In the genomic region with DNA sequence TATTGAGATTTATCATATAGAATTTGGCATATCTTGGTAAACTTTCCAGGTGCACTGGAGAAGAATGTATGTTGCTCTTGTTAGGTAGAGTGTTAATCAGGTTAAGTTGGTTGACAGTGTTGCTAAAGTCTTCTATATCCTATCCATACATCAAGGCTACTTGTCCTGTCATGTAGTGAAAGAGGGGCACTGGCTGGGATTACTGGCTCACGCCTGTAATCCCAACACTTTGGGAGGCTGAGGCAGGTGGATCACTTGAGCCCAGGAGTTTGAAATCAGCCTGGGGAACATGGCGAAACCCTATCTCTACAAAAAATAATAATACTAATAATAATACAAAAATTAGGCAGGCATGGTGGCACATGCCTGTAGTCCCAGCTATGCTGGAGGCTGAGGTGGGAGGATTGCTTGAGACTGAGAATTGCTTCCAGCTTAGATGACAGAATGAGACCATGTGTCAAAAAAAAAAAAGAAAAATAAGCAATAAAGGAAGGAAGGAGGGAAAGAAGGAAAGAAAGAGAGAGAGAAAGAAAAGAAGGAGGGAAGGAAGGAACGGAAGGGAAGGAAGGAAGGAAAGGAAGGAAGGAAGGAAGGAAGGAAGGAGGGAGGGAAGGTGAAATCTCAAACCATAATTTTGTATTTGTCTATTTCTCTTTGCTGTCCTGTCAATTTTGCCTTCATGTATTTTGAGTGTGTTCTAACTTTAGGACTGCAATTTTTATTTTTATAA, we compare ENCODE assay signal across 26 cellular contexts.
"Had no signal": no experiment of that assay in that cellular context is flagged by ENCODE, and none has a peak within 500 bp of the region (broad histone marks: within the 10 kb centered on the region; RNA-seq: fewer than 3 reads in every experiment).

No MANE protein-coding gene starts in this region.

- H3K4me3 ChIP-seq: left ventricle myocardium inferior, lung, mucosa of descending colon, pancreas, prostate gland, skin epidermis, stomach, testis, thyroid gland, transverse colon, upper lobe of right lung had no signal

- H3K4me1 Mint-ChIP-seq: immature natural killer cell had no signal

- H3K4me3 Mint-ChIP-seq: immature natural killer cell; naive thymus-derived CD4-positive, alpha-beta T cell; natural killer cell treated with Interleukin-12 subunit alpha and Interleukin-12 subunit beta and Interleukin-15 and Interleukin-18, amount 100 ng/mL, for 72 hours had no signal

- H3K27me3 ChIP-seq: pancreas, testis, thyroid gland, upper lobe of right lung had no signal

- H3K36me3 Mint-ChIP-seq: naive thymus-derived CD4-positive, alpha-beta T cell; natural killer cell treated with Interleukin-12 subunit alpha and Interleukin-12 subunit beta and Interleukin-15 and Interleukin-18, amount 100 ng/mL, for 72 hours had no signal

- DNase-seq: hypothalamus; immature natural killer cell; left ventricle myocardium inferior; midbrain; naive thymus-derived CD4-positive, alpha-beta T cell; retina; stimulated activated CD4-positive, alpha-beta T cell treated with anti-CD3 and anti-CD28 coated beads, Interleukin-12 subunit alpha, Interleukin-12 subunit beta, amount 100 ng/mL, for 4 hours; stimulated activated CD4-positive, alpha-beta T cell treated with anti-CD3 and anti-CD28 coated beads, Interleukin-15, amount 100 ng/mL, for 24 hours; stimulated activated CD4-positive, alpha-beta T cell treated with anti-CD3 and anti-CD28 coated beads, Interleukin-2, amount 100 ng/mL, for 24 hours; stimulated activated CD4-positive, alpha-beta T cell treated with anti-CD3 and anti-CD28 coated beads, Interleukin-4, amount 100 ng/mL, for 1 hour; stimulated activated naive CD4-positive, alpha-beta T cell; stomach; testis; thyroid gland; transverse colon; upper lobe of right lung had no signal

- H3K27ac ChIP-seq: left ventricle myocardium inferior, pancreas, prostate gland, skin epidermis, stomach, testis, thyroid gland, transverse colon, upper lobe of right lung had no signal

- FAIRE-seq: islet of Langerhans, pancreas, urothelium cell line had no signal

- H3K27ac Mint-ChIP-seq: immature natural killer cell; naive thymus-derived CD4-positive, alpha-beta T cell; natural killer cell treated with Interleukin-12 subunit alpha and Interleukin-12 subunit beta and Interleukin-15 and Interleukin-18, amount 100 ng/mL, for 72 hours had no signal

- H3K9me3 ChIP-seq: left ventricle myocardium inferior, mucosa of descending colon, pancreas, prostate gland, stomach, testis, thyroid gland, transverse colon, upper lobe of right lung had no signal

- H3K4me1 ChIP-seq: left ventricle myocardium inferior, pancreas, prostate gland, stomach, testis, thyroid gland, transverse colon, upper lobe of right lung had no signal

- ATAC-seq: mucosa of descending colon; naive thymus-derived CD4-positive, alpha-beta T cell; natural killer cell treated with Interleukin-12 subunit alpha and Interleukin-12 subunit beta and Interleukin-15 and Interleukin-18, amount 100 ng/mL, for 72 hours; pancreas; right cardiac atrium; sciatic nerve; upper lobe of right lung had no signal

- H3K36me3 ChIP-seq: left ventricle myocardium inferior, pancreas, prostate gland, stomach, thyroid gland, transverse colon, upper lobe of right lung had no signal

- H3K9me3 Mint-ChIP-seq: immature natural killer cell; naive thymus-derived CD4-positive, alpha-beta T cell; natural killer cell treated with Interleukin-12 subunit alpha and Interleukin-12 subunit beta and Interleukin-15 and Interleukin-18, amount 100 ng/mL, for 72 hours had no signal
